ENCODE assay signal across 1 cellular context in the genomic region with DNA sequence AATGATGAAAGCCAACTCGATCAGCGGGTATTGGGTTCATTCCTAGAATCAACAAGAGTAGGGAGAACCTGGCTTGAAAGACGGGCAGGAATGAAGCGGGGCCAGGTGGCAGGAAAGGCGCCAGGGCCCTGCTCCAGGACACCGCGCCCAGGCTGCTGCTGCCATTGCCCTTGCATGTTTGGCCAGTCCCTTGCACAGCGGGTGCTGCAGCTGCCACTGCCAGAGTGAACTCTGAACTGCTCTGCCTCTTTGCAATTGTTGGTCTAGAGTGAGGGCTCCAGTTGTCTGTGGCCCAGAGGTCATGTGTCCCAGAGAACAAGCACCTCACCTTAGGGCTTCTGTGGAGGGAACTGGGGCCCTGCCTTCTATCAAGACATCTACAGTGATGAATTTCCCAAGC.
TF ChIP-seq lines count a peak whose summit lies in the region.

No MANE protein-coding gene starts in this region.

TF ChIP-seq in HepG2, 621 proteins besides CTCF, POLR2A, EP300 and RAD21 (continued from another document and continues in another):
- TF ChIP-seq, protein P1, sequence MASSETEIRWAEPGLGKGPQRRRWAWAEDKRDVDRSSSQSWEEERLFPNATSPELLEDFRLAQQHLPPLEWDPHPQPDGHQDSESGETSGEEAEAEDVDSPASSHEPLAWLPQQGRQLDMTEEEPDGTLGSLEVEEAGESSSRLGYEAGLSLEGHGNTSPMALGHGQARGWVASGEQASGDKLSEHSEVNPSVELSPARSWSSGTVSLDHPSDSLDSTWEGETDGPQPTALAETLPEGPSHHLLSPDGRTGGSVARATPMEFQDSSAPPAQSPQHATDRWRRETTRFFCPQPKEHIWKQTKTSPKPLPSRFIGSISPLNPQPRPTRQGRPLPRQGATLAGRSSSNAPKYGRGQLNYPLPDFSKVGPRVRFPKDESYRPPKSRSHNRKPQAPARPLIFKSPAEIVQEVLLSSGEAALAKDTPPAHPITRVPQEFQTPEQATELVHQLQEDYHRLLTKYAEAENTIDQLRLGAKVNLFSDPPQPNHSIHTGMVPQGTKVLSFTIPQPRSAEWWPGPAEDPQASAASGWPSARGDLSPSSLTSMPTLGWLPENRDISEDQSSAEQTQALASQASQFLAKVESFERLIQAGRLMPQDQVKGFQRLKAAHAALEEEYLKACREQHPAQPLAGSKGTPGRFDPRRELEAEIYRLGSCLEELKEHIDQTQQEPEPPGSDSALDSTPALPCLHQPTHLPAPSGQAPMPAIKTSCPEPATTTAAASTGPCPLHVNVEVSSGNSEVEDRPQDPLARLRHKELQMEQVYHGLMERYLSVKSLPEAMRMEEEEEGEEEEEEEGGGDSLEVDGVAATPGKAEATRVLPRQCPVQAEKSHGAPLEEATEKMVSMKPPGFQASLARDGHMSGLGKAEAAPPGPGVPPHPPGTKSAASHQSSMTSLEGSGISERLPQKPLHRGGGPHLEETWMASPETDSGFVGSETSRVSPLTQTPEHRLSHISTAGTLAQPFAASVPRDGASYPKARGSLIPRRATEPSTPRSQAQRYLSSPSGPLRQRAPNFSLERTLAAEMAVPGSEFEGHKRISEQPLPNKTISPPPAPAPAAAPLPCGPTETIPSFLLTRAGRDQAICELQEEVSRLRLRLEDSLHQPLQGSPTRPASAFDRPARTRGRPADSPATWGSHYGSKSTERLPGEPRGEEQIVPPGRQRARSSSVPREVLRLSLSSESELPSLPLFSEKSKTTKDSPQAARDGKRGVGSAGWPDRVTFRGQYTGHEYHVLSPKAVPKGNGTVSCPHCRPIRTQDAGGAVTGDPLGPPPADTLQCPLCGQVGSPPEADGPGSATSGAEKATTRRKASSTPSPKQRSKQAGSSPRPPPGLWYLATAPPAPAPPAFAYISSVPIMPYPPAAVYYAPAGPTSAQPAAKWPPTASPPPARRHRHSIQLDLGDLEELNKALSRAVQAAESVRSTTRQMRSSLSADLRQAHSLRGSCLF (CRISPR knock-in tag; IDR thresholded peaks at IDR 0.05; ENCODE audit: borderline replicate concordance): no peak
- TF ChIP-seq PHF8 (CRISPR knock-in tag; IDR thresholded peaks at IDR 0.05) (peak; percentile 49; the same call in 1 of the 2 replicates), GABPB1 (CRISPR knock-in tag; IDR thresholded peaks at IDR 0.05) (peak; percentile 27; the same call in 1 of the 2 replicates), NFYB (CRISPR knock-in tag; IDR thresholded peaks at IDR 0.05) (no peak), MXD3 (CRISPR knock-in tag; IDR thresholded peaks at IDR 0.05) (peak; percentile 48; the same call in 1 of the 2 replicates), PHF20 (CRISPR knock-in tag; IDR thresholded peaks at IDR 0.05) (no peak), PAX8 (CRISPR knock-in tag; IDR thresholded peaks at IDR 0.05; ENCODE audit: borderline replicate concordance) (no peak), ELF1 (CRISPR knock-in tag; IDR thresholded peaks at IDR 0.05) (no peak), CBX5 (CRISPR knock-in tag; IDR thresholded peaks at IDR 0.05; ENCODE audit: borderline replicate concordance) (no peak; the same call in 1 of the 2 replicates), ZFP36 (IDR thresholded peaks at IDR 0.05; ENCODE audit: borderline replicate concordance, low read depth, low read length, partially characterized antibody) (no peak), KAT7 (CRISPR knock-in tag; IDR thresholded peaks at IDR 0.05; ENCODE audit: borderline replicate concordance) (0 out of 2 replicates have a peak, but pooled peaks have one; percentile 42), MED8 (CRISPR knock-in tag; IDR thresholded peaks at IDR 0.05; ENCODE audit: insufficient replicate concordance) (no peak), AGO2 (optimal IDR thresholded peaks at IDR 0.05; ENCODE audit: low read depth, low read length) (no peak), ZBTB20 (CRISPR knock-in tag; IDR thresholded peaks at IDR 0.05; ENCODE audit: borderline replicate concordance, low read depth) (no peak), LCORL (IDR thresholded peaks at IDR 0.05) (no peak), LCORL (CRISPR knock-in tag; IDR thresholded peaks at IDR 0.05) (peak; percentile 74), HDAC2 (CRISPR knock-in tag; IDR thresholded peaks at IDR 0.05) (peak; percentile 94), ZNF703 (CRISPR knock-in tag; IDR thresholded peaks at IDR 0.05; ENCODE audit: borderline replicate concordance) (no peak), ZNF558 (CRISPR knock-in tag; IDR thresholded peaks at IDR 0.05; ENCODE audit: borderline replicate concordance) (no peak), PRDM4 (CRISPR knock-in tag; IDR thresholded peaks at IDR 0.05; ENCODE audit: borderline replicate concordance) (no peak), RXRB (CRISPR knock-in tag; IDR thresholded peaks at IDR 0.05; ENCODE audit: borderline replicate concordance) (peak; percentile 76), FOXP1 (IDR thresholded peaks at IDR 0.05) (no peak), FOXP1 (CRISPR knock-in tag; IDR thresholded peaks at IDR 0.05) (peak; percentile 19; the same call in 1 of the 2 replicates), SRY (CRISPR knock-in tag; IDR thresholded peaks at IDR 0.05) (0 out of 2 replicates have a peak, but pooled peaks have one; percentile 63), RXRA (CRISPR knock-in tag; IDR thresholded peaks at IDR 0.05) (peak; percentile 90), MED13 (CRISPR knock-in tag; IDR thresholded peaks at IDR 0.05) (no peak), SMC3 (IDR thresholded peaks at IDR 0.05; ENCODE audit: low read length) (no peak), ONECUT2 (CRISPR knock-in tag; IDR thresholded peaks at IDR 0.05) (no peak), RCOR2 (CRISPR knock-in tag; IDR thresholded peaks at IDR 0.05) (no peak), BCLAF1 (IDR thresholded peaks at IDR 0.05) (no peak), ZNF672 (CRISPR knock-in tag; IDR thresholded peaks at IDR 0.05) (no peak), FOSL2 (CRISPR knock-in tag; IDR thresholded peaks at IDR 0.05) (peak; percentile 35; the same call in 1 of the 2 replicates), ZNF512B (CRISPR knock-in tag; IDR thresholded peaks at IDR 0.05; ENCODE audit: borderline replicate concordance) (no peak)
- TF ChIP-seq, protein P2, sequence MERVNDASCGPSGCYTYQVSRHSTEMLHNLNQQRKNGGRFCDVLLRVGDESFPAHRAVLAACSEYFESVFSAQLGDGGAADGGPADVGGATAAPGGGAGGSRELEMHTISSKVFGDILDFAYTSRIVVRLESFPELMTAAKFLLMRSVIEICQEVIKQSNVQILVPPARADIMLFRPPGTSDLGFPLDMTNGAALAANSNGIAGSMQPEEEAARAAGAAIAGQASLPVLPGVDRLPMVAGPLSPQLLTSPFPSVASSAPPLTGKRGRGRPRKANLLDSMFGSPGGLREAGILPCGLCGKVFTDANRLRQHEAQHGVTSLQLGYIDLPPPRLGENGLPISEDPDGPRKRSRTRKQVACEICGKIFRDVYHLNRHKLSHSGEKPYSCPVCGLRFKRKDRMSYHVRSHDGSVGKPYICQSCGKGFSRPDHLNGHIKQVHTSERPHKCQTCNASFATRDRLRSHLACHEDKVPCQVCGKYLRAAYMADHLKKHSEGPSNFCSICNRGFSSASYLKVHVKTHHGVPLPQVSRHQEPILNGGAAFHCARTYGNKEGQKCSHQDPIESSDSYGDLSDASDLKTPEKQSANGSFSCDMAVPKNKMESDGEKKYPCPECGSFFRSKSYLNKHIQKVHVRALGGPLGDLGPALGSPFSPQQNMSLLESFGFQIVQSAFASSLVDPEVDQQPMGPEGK (CRISPR knock-in tag; IDR thresholded peaks at IDR 0.05): peak; percentile 50
- TF ChIP-seq, protein P3, sequence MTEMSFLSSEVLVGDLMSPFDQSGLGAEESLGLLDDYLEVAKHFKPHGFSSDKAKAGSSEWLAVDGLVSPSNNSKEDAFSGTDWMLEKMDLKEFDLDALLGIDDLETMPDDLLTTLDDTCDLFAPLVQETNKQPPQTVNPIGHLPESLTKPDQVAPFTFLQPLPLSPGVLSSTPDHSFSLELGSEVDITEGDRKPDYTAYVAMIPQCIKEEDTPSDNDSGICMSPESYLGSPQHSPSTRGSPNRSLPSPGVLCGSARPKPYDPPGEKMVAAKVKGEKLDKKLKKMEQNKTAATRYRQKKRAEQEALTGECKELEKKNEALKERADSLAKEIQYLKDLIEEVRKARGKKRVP (CRISPR knock-in tag; IDR thresholded peaks at IDR 0.05): no peak
- TF ChIP-seq, protein P4, sequence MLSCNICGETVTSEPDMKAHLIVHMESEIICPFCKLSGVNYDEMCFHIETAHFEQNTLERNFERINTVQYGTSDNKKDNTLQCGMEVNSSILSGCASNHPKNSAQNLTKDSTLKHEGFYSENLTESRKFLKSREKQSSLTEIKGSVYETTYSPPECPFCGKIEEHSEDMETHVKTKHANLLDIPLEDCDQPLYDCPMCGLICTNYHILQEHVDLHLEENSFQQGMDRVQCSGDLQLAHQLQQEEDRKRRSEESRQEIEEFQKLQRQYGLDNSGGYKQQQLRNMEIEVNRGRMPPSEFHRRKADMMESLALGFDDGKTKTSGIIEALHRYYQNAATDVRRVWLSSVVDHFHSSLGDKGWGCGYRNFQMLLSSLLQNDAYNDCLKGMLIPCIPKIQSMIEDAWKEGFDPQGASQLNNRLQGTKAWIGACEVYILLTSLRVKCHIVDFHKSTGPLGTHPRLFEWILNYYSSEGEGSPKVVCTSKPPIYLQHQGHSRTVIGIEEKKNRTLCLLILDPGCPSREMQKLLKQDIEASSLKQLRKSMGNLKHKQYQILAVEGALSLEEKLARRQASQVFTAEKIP (CRISPR knock-in tag; IDR thresholded peaks at IDR 0.05; ENCODE audit: borderline replicate concordance): no peak
